ENCODE assay signal across 20 cellular contexts in the genomic region with DNA sequence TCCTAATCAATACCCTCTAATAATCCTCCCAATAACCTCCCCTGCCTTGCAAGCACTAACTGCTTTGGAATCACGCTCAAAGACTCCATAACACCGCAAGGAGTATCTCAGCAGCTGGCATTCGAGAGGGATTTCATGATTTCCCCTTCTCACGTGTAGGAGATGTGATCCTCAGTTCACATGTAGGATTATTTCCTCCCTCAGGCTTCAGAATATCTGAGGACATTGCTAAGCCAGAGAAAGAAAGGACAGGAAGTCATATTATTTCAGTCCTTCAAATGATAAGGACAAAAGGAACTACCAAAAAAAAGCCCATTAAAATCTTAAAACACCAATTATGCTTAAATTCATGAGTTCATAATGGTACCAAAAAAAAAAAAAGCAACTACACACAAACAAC.
DNase-seq lines count a peak whose midpoint lies in the region; ATAC-seq and TF ChIP-seq lines count a peak whose summit lies in the region.
"Had no signal": no experiment of that assay in that cellular context is flagged by ENCODE, and none has a peak within 500 bp of the region (broad histone marks: within the 10 kb centered on the region; RNA-seq: fewer than 3 reads in every experiment).

No MANE protein-coding gene starts in this region.

- 100% methylated on average over 1 of the region's 4 CpGs; no CpG with 5 or more reads in 1 of the 2 donors for WGBS in gastroesophageal sphincter (ENCODE audit: low coverage in 1 of 2), 2 donors

- H3K9me3 Mint-ChIP-seq in activated T-cell treated with anti-CD3 and anti-CD28 coated beads, Interleukin-2, amount 50 U/mL, for 24 hours: no peaks in the 10 kb centered on the region
- no peaks in the 10 kb centered on the region for H3K9me3 Mint-ChIP-seq in activated T-cell treated with anti-CD3 and anti-CD28 coated beads, Interleukin-2, amount 50 U/mL, for 4 hours
- H3K9me3 Mint-ChIP-seq in stimulated activated effector memory CD8-positive, alpha-beta T cell treated with anti-CD3 and anti-CD28 coated beads, Interleukin-12 subunit alpha, Interleukin-12 subunit beta, amount 100 ng/mL, for 72 hours: no peaks in the 10 kb centered on the region

- H3K36me3 ChIP-seq in Loucy (ENCODE audit: insufficient read depth, low read length) (peaks cover 36% of the 10 kb centered on the region; the same call in 1 of the 2 replicates), brain microvascular endothelial cell (replicated peaks) (no peaks in the 10 kb centered on the region), gastroesophageal sphincter (no peaks in the 10 kb centered on the region)
- H3K36me3 ChIP-seq: gastrocnemius medialis, WERI-Rb-1 had no signal

- H3K9me3 ChIP-seq in Loucy (ENCODE audit: insufficient read depth, low read depth, low read length) (no peaks in the 10 kb centered on the region), gastroesophageal sphincter (no peaks in the 10 kb centered on the region)
- H3K9me3 ChIP-seq: Caco-2, gastrocnemius medialis had no signal

- no peak overlapping the region for H3K4me3 Mint-ChIP-seq in activated T-cell treated with anti-CD3 and anti-CD28 coated beads, Interleukin-2, amount 50 U/mL, for 24 hours
- no peak overlapping the region for H3K4me3 Mint-ChIP-seq in activated T-cell treated with anti-CD3 and anti-CD28 coated beads, Interleukin-2, amount 50 U/mL, for 4 hours
- no peak overlapping the region for H3K4me3 Mint-ChIP-seq in stimulated activated effector memory CD8-positive, alpha-beta T cell treated with anti-CD3 and anti-CD28 coated beads, Interleukin-12 subunit alpha, Interleukin-12 subunit beta, amount 100 ng/mL, for 72 hours

- TF ChIP-seq EP300 in gastroesophageal sphincter (IDR thresholded peaks at IDR 0.05): no peak

- H3K27ac Mint-ChIP-seq in activated T-cell treated with anti-CD3 and anti-CD28 coated beads, Interleukin-2, amount 50 U/mL, for 24 hours: peak overlapping the region; percentile 56
- peak overlapping the region; percentile 79 for H3K27ac Mint-ChIP-seq in stimulated activated effector memory CD8-positive, alpha-beta T cell treated with anti-CD3 and anti-CD28 coated beads, Interleukin-12 subunit alpha, Interleukin-12 subunit beta, amount 100 ng/mL, for 72 hours

- 0 out of 2 replicates have a peak, but pooled peaks cover 2% of the 10 kb centered on the region for H3K79me2 ChIP-seq in Loucy (ENCODE audit: insufficient read depth, low read length)
- H3K79me2 ChIP-seq: parathyroid adenoma had no signal

- TF ChIP-seq CTCF in Loucy (conservative IDR thresholded peaks at IDR 0.05; ENCODE audit: low read length) (no peak), brain microvascular endothelial cell (IDR thresholded peaks at IDR 0.05; ENCODE audit: low read depth, low read length, missing control alignments) (no peak), gastroesophageal sphincter (IDR thresholded peaks at IDR 0.05) (no peak)

- no peak for DNase-seq in activated T-cell treated with anti-CD3 and anti-CD28 coated beads, Interleukin-2, amount 50 U/mL, for 24 hours
- DNase-seq in activated T-cell treated with anti-CD3 and anti-CD28 coated beads, Interleukin-2, amount 50 U/mL, for 4 hours: no peak
- DNase-seq in brain microvascular endothelial cell: no peak
- no peak for DNase-seq in stimulated activated effector memory CD8-positive, alpha-beta T cell treated with anti-CD3 and anti-CD28 coated beads, Interleukin-12 subunit alpha, Interleukin-12 subunit beta, amount 100 ng/mL, for 72 hours (ENCODE audit: low spot score in 2 of 2)
- no peak for DNase-seq in LoVo (ENCODE audit: low spot score)
- DNase-seq: activated effector memory CD4-positive, alpha-beta T cell treated with anti-CD3 and anti-CD28 coated beads, Interleukin-2, amount 50 U/mL, for 16 hours; Caco-2; DND-41; dorsolateral prefrontal cortex; gastrocnemius medialis; GOT3; MM.1S; NCI-H1436; NCI-H526; WERI-Rb-1 had no signal

- H3F3A ChIP-seq in Loucy (ENCODE audit: low read depth): no peaks in the 10 kb centered on the region

- H3K4me2 ChIP-seq in Loucy (ENCODE audit: low read depth, low read length, poor library complexity, severe bottlenecking): peak overlapping the region; percentile 21

- no peak overlapping the region for H2AFZ ChIP-seq in Loucy (ENCODE audit: low read length)
- H2AFZ ChIP-seq: parathyroid adenoma had no signal

- H3K4me3 ChIP-seq in Loucy (ENCODE audit: low read length, poor library complexity, severe bottlenecking): no peak overlapping the region
- H3K4me3 ChIP-seq in brain microvascular endothelial cell (ENCODE audit: low read depth, low read length): no peak overlapping the region
- no peak overlapping the region for H3K4me3 ChIP-seq in gastroesophageal sphincter
- H3K4me3 ChIP-seq: dorsolateral prefrontal cortex, gastrocnemius medialis had no signal

- H3K9ac ChIP-seq in Loucy (ENCODE audit: low read depth, low read length, poor library complexity, severe bottlenecking): no peak overlapping the region
- H3K9ac ChIP-seq: parathyroid adenoma had no signal

- H3K27me3 ChIP-seq in Loucy (ENCODE audit: insufficient read depth, low read length, poor library complexity, severe bottlenecking) (no peaks in the 10 kb centered on the region), brain microvascular endothelial cell (replicated peaks) (no peaks in the 10 kb centered on the region), gastroesophageal sphincter (no peaks in the 10 kb centered on the region)
- H3K27me3 ChIP-seq: gastrocnemius medialis had no signal

- peaks cover 84% of the 10 kb centered on the region for H3K4me1 Mint-ChIP-seq in activated T-cell treated with anti-CD3 and anti-CD28 coated beads, Interleukin-2, amount 50 U/mL, for 24 hours (ENCODE audit: low read depth)
- H3K4me1 Mint-ChIP-seq in activated T-cell treated with anti-CD3 and anti-CD28 coated beads, Interleukin-2, amount 50 U/mL, for 4 hours (ENCODE audit: low read depth): peaks cover 79% of the 10 kb centered on the region
- peaks cover 73% of the 10 kb centered on the region for H3K4me1 Mint-ChIP-seq in stimulated activated effector memory CD8-positive, alpha-beta T cell treated with anti-CD3 and anti-CD28 coated beads, Interleukin-12 subunit alpha, Interleukin-12 subunit beta, amount 100 ng/mL, for 72 hours

- TF ChIP-seq POLR2A in gastroesophageal sphincter (IDR thresholded peaks at IDR 0.05): no peak

- H4K20me1 ChIP-seq in Loucy (ENCODE audit: insufficient read depth, low read length, poor library complexity, severe bottlenecking): no peaks in the 10 kb centered on the region

- ATAC-seq in activated T-cell treated with anti-CD3 and anti-CD28 coated beads, Interleukin-2, amount 50 U/mL, for 4 hours: no peak
- no peak for ATAC-seq in stimulated activated effector memory CD8-positive, alpha-beta T cell treated with anti-CD3 and anti-CD28 coated beads, Interleukin-12 subunit alpha, Interleukin-12 subunit beta, amount 100 ng/mL, for 72 hours
- no peak for ATAC-seq in gastroesophageal sphincter
- ATAC-seq in HG02642 (IDR thresholded peaks at IDR 0.05; ENCODE audit: poor library complexity, unreplicated experiment): no peak
- ATAC-seq: gastrocnemius medialis, sciatic nerve had no signal

- H3K9me2 ChIP-seq in Loucy (replicated peaks; ENCODE audit: low read depth, low read length): no peaks in the 10 kb centered on the region

- H3K4me1 ChIP-seq in Loucy (ENCODE audit: insufficient read depth, low read length, poor library complexity, severe bottlenecking) (peaks cover 14% of the 10 kb centered on the region), gastroesophageal sphincter (peaks cover 0 to 10% (median 0%) of the 10 kb centered on the region in 3 donors)
- H3K4me1 ChIP-seq: parathyroid adenoma had no signal

- H3K27ac ChIP-seq in brain microvascular endothelial cell: peak overlapping the region; percentile 55
- H3K27ac ChIP-seq in gastroesophageal sphincter: no peak overlapping the region
- H3K27ac ChIP-seq: dorsolateral prefrontal cortex, gastrocnemius medialis, parathyroid adenoma, WERI-Rb-1 had no signal

- no peaks in the 10 kb centered on the region for H3K27me3 Mint-ChIP-seq in activated T-cell treated with anti-CD3 and anti-CD28 coated beads, Interleukin-2, amount 50 U/mL, for 24 hours
- H3K27me3 Mint-ChIP-seq in activated T-cell treated with anti-CD3 and anti-CD28 coated beads, Interleukin-2, amount 50 U/mL, for 4 hours (ENCODE audit: low read depth): no peaks in the 10 kb centered on the region

- in situ Hi-C loops in brain microvascular endothelial cell (cut with HindIII; ENCODE audit: low pct_ligation_motif_present, low sequenced_read_pairs): no loop called here

- H3K36me3 Mint-ChIP-seq in activated T-cell treated with anti-CD3 and anti-CD28 coated beads, Interleukin-2, amount 50 U/mL, for 24 hours (ENCODE audit: low read depth): peaks cover 96% of the 10 kb centered on the region
- H3K36me3 Mint-ChIP-seq in activated T-cell treated with anti-CD3 and anti-CD28 coated beads, Interleukin-2, amount 50 U/mL, for 4 hours (ENCODE audit: insufficient read depth): peaks cover 33% of the 10 kb centered on the region
- H3K36me3 Mint-ChIP-seq in stimulated activated effector memory CD8-positive, alpha-beta T cell treated with anti-CD3 and anti-CD28 coated beads, Interleukin-12 subunit alpha, Interleukin-12 subunit beta, amount 100 ng/mL, for 72 hours: peaks cover 97% of the 10 kb centered on the region
